1 cellular context compared by ENCODE assay signal in genomic region chr2:189662674-189663226, GRCh38.
TF ChIP-seq lines count a peak whose summit lies in the region.

No MANE protein-coding gene starts in this region.

TF ChIP-seq in HepG2, 621 proteins besides CTCF, POLR2A, EP300 and RAD21:
- TF ChIP-seq ZMYM4 (CRISPR knock-in tag; IDR thresholded peaks at IDR 0.05) = no peak
- TF ChIP-seq ZNF784 (CRISPR knock-in tag; IDR thresholded peaks at IDR 0.05; ENCODE audit: borderline replicate concordance) = 0 out of 2 replicates have a peak, but pooled peaks have one; percentile 15
- 0 out of 2 replicates have a peak, but pooled peaks have one; percentile 19 for TF ChIP-seq ZNF687 (CRISPR knock-in tag; IDR thresholded peaks at IDR 0.05)
- peak; percentile 22; the same call in 1 of the 2 replicates for TF ChIP-seq TCF7 (IDR thresholded peaks at IDR 0.05; ENCODE audit: low read depth)
